Comparison of ENCODE assay signal across 9 cellular contexts in genomic region chr1:240575976-240576666, GRCh38. TPM values are rescaled to one million over a fixed set of nuclear protein-coding genes. Genes with fewer than 3 reads are reported as not detected.
DNase-seq lines count a peak whose midpoint lies in the region; ATAC-seq and TF ChIP-seq lines count a peak whose summit lies in the region.
"Had no signal": no experiment of that assay in that cellular context is flagged by ENCODE, and none has a peak within 500 bp of the region (broad histone marks: within the 10 kb centered on the region; RNA-seq: fewer than 3 reads in every experiment).

No MANE protein-coding gene starts in this region.

- peak overlapping the region; percentile 9; the same call in 1 of the 2 replicates for H3K27ac ChIP-seq in SJCRH30
- peak overlapping the region; percentile 4 to 74 (median 39) for H3K27ac ChIP-seq in gastrocnemius medialis

- no peaks in the 10 kb centered on the region for H3K36me3 ChIP-seq in SJCRH30
- H3K36me3 ChIP-seq in gastrocnemius medialis: no peaks in the 10 kb centered on the region

- no peaks in the 10 kb centered on the region for H3K27me3 ChIP-seq in SJCRH30
- H3K27me3 ChIP-seq in gastrocnemius medialis: no peaks in the 10 kb centered on the region

- DNase-seq in EL: peak; percentile 64
- peak; percentile 40 to 80 for DNase-seq in SJCRH30
- DNase-seq in dedifferentiated amniotic fluid mesenchymal stem cell (ENCODE audit: extremely low spot score): peak; percentile 72
- no peak for DNase-seq in gastrocnemius medialis
- no peak for DNase-seq in head of caudate nucleus
- DNase-seq in ureter (ENCODE audit: low spot score): no peak
- DNase-seq in NCI-H1105 (lab: John Stamatoyannopoulos, UW): no peak

- no peaks in the 10 kb centered on the region for H3K9me3 ChIP-seq in SJCRH30 (replicated peaks)
- no peaks in the 10 kb centered on the region for H3K9me3 ChIP-seq in gastrocnemius medialis

- TF ChIP-seq CTCF in gastrocnemius medialis (IDR thresholded peaks at IDR 0.05 in 4 of 5, conservative IDR thresholded peaks at IDR 0.05 in 1 of 5): no peak

- peak in 1 of 2 donors; percentile 38 for TF ChIP-seq POLR2A in gastrocnemius medialis (IDR thresholded peaks at IDR 0.05)

- ATAC-seq in HG02759 (IDR thresholded peaks at IDR 0.05; ENCODE audit: unreplicated experiment) (peak; percentile 61), gastrocnemius medialis (peak; percentile 60 to 88)

- intact Hi-C loops in gastrocnemius medialis (cut with DNase I; ENCODE audit: low total_unique reads): no loop called here
- intact Hi-C loops in head of caudate nucleus (cut with DNase I): no loop called here

- H3K4me3 ChIP-seq in SJCRH30 (peak overlapping the region; percentile 38), gastrocnemius medialis (peak overlapping the region in 3 of 4 donors; percentile 12 to 29 (median 21))

- in situ Hi-C loops in gastrocnemius medialis (cut with MboI; ENCODE audit: low sequenced_read_pairs in 4 of 4): no loop called here

- H3K4me1 ChIP-seq in SJCRH30 (peaks cover 5% of the 10 kb centered on the region; the same call in 1 of the 2 replicates), gastrocnemius medialis (no peaks in the 10 kb centered on the region)

RNA-seq across cellular contexts. Expression of gene GREM2, which starts 35.8 kb away (rescaled TPM):
- 0.02 and 0.03 TPM in 2 replicates for total RNA-seq in SJCRH30 (2014; rRNA removed; shearing (Covaris generic))
- under 1 TPM; 0.10 to 0.75 (median 0.64) TPM for total RNA-seq in gastrocnemius medialis
- total RNA-seq in ureter: 1.6 TPM
- total RNA-seq: T-helper 2 cell treated with Interferon-gamma antibody and Interleukin-4, amounts not matched to agents 100 ng/mL and 5 ng/mL, for 36 hours had no signal

Comparison
In these comparisons a context has a peak if more than half of its experiments do, and no peak if none do; other contexts are left out.
1. DNase-seq: peak in EL (single experiment), SJCRH30 (2 of 2) and dedifferentiated amniotic fluid mesenchymal stem cell (single experiment); none in gastrocnemius medialis (0 of 2), head of caudate nucleus (0 of 42), ureter (single experiment) and NCI-H1105 (single experiment).